In genomic region chr3:189171707-189172106, GRCh38 we compare ENCODE assay signal across 1 cellular context.
TF ChIP-seq lines count a peak whose summit lies in the region.

TPRG1 (plus strand) TSS chr3:189171971; CDS start chr3:189207385, 35,414 bp downstream.

TF ChIP-seq in HepG2, 621 proteins besides CTCF, POLR2A, EP300 and RAD21:
- no peak for TF ChIP-seq ZNF407 (CRISPR knock-in tag; IDR thresholded peaks at IDR 0.05; ENCODE audit: not compliant biosample characterization)
- no peak for TF ChIP-seq ZNF800 (CRISPR knock-in tag; IDR thresholded peaks at IDR 0.05)
- TF ChIP-seq SMAD3 (CRISPR knock-in tag; IDR thresholded peaks at IDR 0.05), result no peak
- TF ChIP-seq PLSCR1 (CRISPR knock-in tag; IDR thresholded peaks at IDR 0.05; ENCODE audit: borderline replicate concordance), result no peak
- TF ChIP-seq HMG20B (CRISPR knock-in tag; conservative IDR thresholded peaks at IDR 0.05), result no peak
- no peak for TF ChIP-seq CCDC6 (CRISPR knock-in tag; IDR thresholded peaks at IDR 0.05)
- no peak for TF ChIP-seq JUNB (CRISPR knock-in tag; IDR thresholded peaks at IDR 0.05; ENCODE audit: borderline replicate concordance)
- TF ChIP-seq ZNF414 (CRISPR knock-in tag; IDR thresholded peaks at IDR 0.05), result no peak
- no peak for TF ChIP-seq ZNF446 (CRISPR knock-in tag; IDR thresholded peaks at IDR 0.05)
- no peak for TF ChIP-seq ZUFSP (CRISPR knock-in tag; IDR thresholded peaks at IDR 0.05; ENCODE audit: borderline replicate concordance)
- TF ChIP-seq MIER2 (CRISPR knock-in tag; IDR thresholded peaks at IDR 0.05), result no peak
- TF ChIP-seq PAX8 (CRISPR knock-in tag; IDR thresholded peaks at IDR 0.05; ENCODE audit: borderline replicate concordance), result no peak
TF ChIP-seq in HepG2: peak in this region for 0.
